Comparison of ENCODE assay signal across 14 cellular contexts in genomic region chr3:139355502-139355901, GRCh38. TPM values are rescaled to one million over a fixed set of nuclear protein-coding genes. Genes with fewer than 3 reads are reported as not detected.
DNase-seq lines count a peak whose midpoint lies in the region; ATAC-seq and TF ChIP-seq lines count a peak whose summit lies in the region.
"Had no signal": no experiment of that assay in that cellular context is flagged by ENCODE, and none has a peak within 500 bp of the region (broad histone marks: within the 10 kb centered on the region; RNA-seq: fewer than 3 reads in every experiment).

No MANE protein-coding gene starts in this region.

- no peak overlapping the region for H4K5ac ChIP-seq in H9 (ENCODE audit: insufficient read length, low read depth, low read length)

- no peak overlapping the region for H2AFZ ChIP-seq in H9 (ENCODE audit: low read length)

- intact Hi-C loops in sciatic nerve (cut with DNase I) (no loop called here), lower lobe of right lung (cut with DNase I) (no loop called here)

- H3K27me3 Mint-ChIP-seq in activated naive CD8-positive, alpha-beta T cell treated with anti-CD3 and anti-CD28 coated beads, Interleukin-2, amount 50 U/mL, for 24 hours, result no peaks in the 10 kb centered on the region
- no peaks in the 10 kb centered on the region for H3K27me3 Mint-ChIP-seq in H9 (ENCODE audit: low read depth)
- H3K27me3 Mint-ChIP-seq in T-cell, result no peaks in the 10 kb centered on the region

- CTCF ChIA-PET in T-cell (lab: Charles Lee), result no interaction called here

- no peak overlapping the region for H3K18ac ChIP-seq in H9 (ENCODE audit: insufficient read length, low read depth, low read length)

- H2BK12ac ChIP-seq in H9 (ENCODE audit: insufficient read length, low read depth, low read length), result no peak overlapping the region

- H4K8ac ChIP-seq in H9 (replicated peaks; ENCODE audit: insufficient read length, low read depth, low read length), result no peak overlapping the region

- peaks cover 100% of the 10 kb centered on the region for H3K36me3 ChIP-seq in lower lobe of right lung

- no peak overlapping the region for H3K56ac ChIP-seq in H9 (ENCODE audit: insufficient read length, low read depth, low read length)

- WGBS in H9 (ENCODE audit: extremely low coverage, insufficient read length, low lambda C conversion rate), result no CpG with 5 or more reads among the region's 3 CpGs

- H3K4me1 Mint-ChIP-seq in activated naive CD8-positive, alpha-beta T cell treated with anti-CD3 and anti-CD28 coated beads, Interleukin-2, amount 50 U/mL, for 24 hours, result peaks cover 49% of the 10 kb centered on the region
- peaks cover 0 to 4% of the 10 kb centered on the region in 2 experiments; a peak in 1 of 4 replicates for H3K4me1 Mint-ChIP-seq in H9
- H3K4me1 Mint-ChIP-seq in T-cell, result peaks cover 1 to 7% (median 5%) of the 10 kb centered on the region in 3 donors
- H3K4me1 Mint-ChIP-seq: nephron had no signal

- H3K27me3 ChIP-seq in H9 (ENCODE audit: insufficient read depth, low read length) (no peaks in the 10 kb centered on the region), lower lobe of right lung (ENCODE audit: low read depth) (no peaks in the 10 kb centered on the region)

- H3K27ac ChIP-seq in H9 (ENCODE audit: insufficient read length, low read depth, low read length) (no peak overlapping the region), lower lobe of right lung (no peak overlapping the region)

- no peak overlapping the region for H2BK120ac ChIP-seq in H9 (ENCODE audit: low read depth, low read length, poor library complexity, severe bottlenecking)

- H3K23ac ChIP-seq in H9 (ENCODE audit: insufficient read length, low read depth, low read length), result no peak overlapping the region

- no peaks in the 10 kb centered on the region for H3K9me3 ChIP-seq in H9 (ENCODE audit: control insufficient read depth, low read depth, low read length)
- no peaks in the 10 kb centered on the region for H3K9me3 ChIP-seq in lower lobe of right lung

- no peak overlapping the region for H3K9ac ChIP-seq in H9 (ENCODE audit: extremely low read depth, insufficient read length, low read length)

- H2BK15ac ChIP-seq in H9 (ENCODE audit: low read depth, low read length), result no peak overlapping the region

- TF ChIP-seq CTCF in H9 (conservative IDR thresholded peaks at IDR 0.05) (no peak), lower lobe of right lung (IDR thresholded peaks at IDR 0.05) (no peak)

- peaks cover 75% of the 10 kb centered on the region for H3K36me3 Mint-ChIP-seq in activated naive CD8-positive, alpha-beta T cell treated with anti-CD3 and anti-CD28 coated beads, Interleukin-2, amount 50 U/mL, for 24 hours (ENCODE audit: low read depth)
- peaks cover 25 to 78% (median 72%) of the 10 kb centered on the region in 3 experiments; a peak in 6 of 7 replicates for H3K36me3 Mint-ChIP-seq in H9 (ENCODE audit: insufficient read depth in 1 of 3, low read depth in 3 of 3)
- H3K36me3 Mint-ChIP-seq in T-cell, result peaks cover 67% of the 10 kb centered on the region

- H4K20me1 ChIP-seq in H9 (ENCODE audit: control insufficient read depth, insufficient read depth, insufficient read length), result no peaks in the 10 kb centered on the region

- H3K4me3 Mint-ChIP-seq in activated naive CD8-positive, alpha-beta T cell treated with anti-CD3 and anti-CD28 coated beads, Interleukin-2, amount 50 U/mL, for 24 hours, result no peak overlapping the region
- H3K4me3 Mint-ChIP-seq in H9, result no peak overlapping the region
- no peak overlapping the region for H3K4me3 Mint-ChIP-seq in T-cell
- H3K4me3 Mint-ChIP-seq: nephron had no signal

- H2AK5ac ChIP-seq in H9 (ENCODE audit: insufficient read length, low read length), result no peak overlapping the region

- H3K27ac Mint-ChIP-seq in activated naive CD8-positive, alpha-beta T cell treated with anti-CD3 and anti-CD28 coated beads, Interleukin-2, amount 50 U/mL, for 24 hours, result peak overlapping the region; percentile 70
- H3K27ac Mint-ChIP-seq in H9 (no peak overlapping the region), T-cell (peak overlapping the region in 1 of 2 donors; percentile 66)
- H3K27ac Mint-ChIP-seq: nephron had no signal

- no peak overlapping the region for H3K14ac ChIP-seq in H9 (ENCODE audit: insufficient read depth, low read length)

- H2BK5ac ChIP-seq in H9 (ENCODE audit: insufficient read length, low read length), result no peak overlapping the region

- H3T11ph ChIP-seq in H9 (ENCODE audit: low read length), result no peak overlapping the region

- POLR2A ChIA-PET in T-cell (lab: Charles Lee), result no interaction called here

- no peaks in the 10 kb centered on the region for H3K79me1 ChIP-seq in H9 (ENCODE audit: insufficient read depth, low read depth, low read length, poor library complexity, severe bottlenecking)

- no peak overlapping the region for H2BK20ac ChIP-seq in H9 (ENCODE audit: low read depth, low read length, poor library complexity, severe bottlenecking)

- no peak for ATAC-seq in activated naive CD8-positive, alpha-beta T cell treated with anti-CD3 and anti-CD28 coated beads, Interleukin-2, amount 50 U/mL, for 24 hours
- peak; percentile 85 for ATAC-seq in sciatic nerve
- ATAC-seq in GM18907 (IDR thresholded peaks at IDR 0.05; ENCODE audit: unreplicated experiment), result no peak
- no peak for ATAC-seq in lower lobe of right lung
- ATAC-seq in T-cell (replicated peaks in 1 of 4), result no peak

- DNase-seq in GM04504 (ENCODE audit: low read depth), result peak; percentile 41
- DNase-seq in activated naive CD8-positive, alpha-beta T cell treated with anti-CD3 and anti-CD28 coated beads, Interleukin-2, amount 50 U/mL, for 24 hours, result no peak
- DNase-seq in globus pallidus (ENCODE audit: low spot score), result peak; percentile 70
- DNase-seq in sciatic nerve (ENCODE audit: low spot score), result no peak
- no peak for DNase-seq in H9
- DNase-seq in lower lobe of right lung, result no peak
- no peak for DNase-seq in T-cell
- DNase-seq: activated CD4-positive, alpha-beta T cell treated with anti-CD3 and anti-CD28 coated beads, Interleukin-2, amount 50 U/mL, for 48 hours; activated naive CD4-positive, alpha-beta T cell treated with anti-CD3 and anti-CD28 coated beads, Interleukin-2, amount 50 U/mL, for 16 hours; Calu3; NCI-H2029; T-helper 2 cell had no signal

- no peaks in the 10 kb centered on the region for H3K79me2 ChIP-seq in H9 (ENCODE audit: insufficient read depth, low read length)

- H3K23me2 ChIP-seq in H9 (ENCODE audit: insufficient read length, low read depth, low read length, poor library complexity, severe bottlenecking), result no peaks in the 10 kb centered on the region

- no peak overlapping the region for H3K4me3 ChIP-seq in lower lobe of right lung

- H3K4me1 ChIP-seq in H9 (ENCODE audit: insufficient read depth, low read length) (no peaks in the 10 kb centered on the region), lower lobe of right lung (no peaks in the 10 kb centered on the region)

- H3K9me3 Mint-ChIP-seq in activated naive CD8-positive, alpha-beta T cell treated with anti-CD3 and anti-CD28 coated beads, Interleukin-2, amount 50 U/mL, for 24 hours, result no peaks in the 10 kb centered on the region
- H3K9me3 Mint-ChIP-seq in H9, result no peaks in the 10 kb centered on the region
- H3K9me3 Mint-ChIP-seq in T-cell, result no peaks in the 10 kb centered on the region
- H3K9me3 Mint-ChIP-seq: nephron had no signal

- no peak overlapping the region for H3K4ac ChIP-seq in H9 (ENCODE audit: low read depth, low read length)

- no peak overlapping the region for H4K91ac ChIP-seq in H9 (ENCODE audit: insufficient read length, low read depth, low read length)

- no peak overlapping the region for H3K4me2 ChIP-seq in H9 (ENCODE audit: insufficient read depth, insufficient read length, low read length)

RNA-seq across cellular contexts. Expression of gene MRPS22, which starts 11.7 kb away (rescaled TPM):
- total RNA-seq in sciatic nerve (27.6 TPM), H9 (2021) (45.7 and 51.3 TPM in 2 replicates), lower lobe of right lung (35.6 TPM), T-cell (10 to 100 TPM; 32.4 to 36.9 (median 33.9) TPM)

RNA-seq across cellular contexts. Expression of gene COPB2, which starts 33.9 kb away (rescaled TPM):
- 96.6 TPM for total RNA-seq in sciatic nerve
- total RNA-seq in H9 (2021), result 116 and 121 TPM in 2 replicates
- total RNA-seq in lower lobe of right lung, result 109 TPM
- total RNA-seq in T-cell, result 10 to 100 TPM; 25.6 to 76.6 (median 68.2) TPM

Comparison
In these comparisons a context has a peak if more than half of its experiments do, and no peak if none do; other contexts are left out.
1. DNase-seq: peak in GM04504 (single experiment) and globus pallidus (single experiment); none in activated naive CD8-positive, alpha-beta T cell treated with anti-CD3 and anti-CD28 coated beads, Interleukin-2, amount 50 U/mL, for 24 hours (single experiment), sciatic nerve (single experiment), H9 (single experiment), lower lobe of right lung (single experiment) and T-cell (0 of 34).